Comparison of ENCODE assay signal across 16 cellular contexts in genomic region chr9:136293476-136294077, GRCh38. TPM values are rescaled to one million over a fixed set of nuclear protein-coding genes. Genes with fewer than 3 reads are reported as not detected.
A peak's percentile ranks its signal among the peaks of the same experiment; 100 is the strongest.
DNase-seq lines count a peak whose midpoint lies in the region; ATAC-seq, FAIRE-seq and TF ChIP-seq lines count a peak whose summit lies in the region.
"Had no signal": no experiment of that assay in that cellular context is flagged by ENCODE, and none has a peak within 500 bp of the region (broad histone marks: within the 10 kb centered on the region; RNA-seq: fewer than 3 reads in every experiment).

No MANE protein-coding gene starts in this region.

- H3K27me3 ChIP-seq in HepG2 (ENCODE audit: control insufficient read depth in 1 of 2, insufficient read depth in 2 of 2, low read length in 2 of 2) (peaks cover 14 to 45% of the 10 kb centered on the region in 2 experiments), right lobe of liver (no peaks in the 10 kb centered on the region), GM12878 (replicated peaks in 1 of 2; ENCODE audit: control insufficient read depth in 2 of 2, insufficient read depth in 2 of 2, low read length in 1 of 2) (no peaks in the 10 kb centered on the region), mesendoderm (ENCODE audit: insufficient read depth, low read length, poor library complexity) (no peaks in the 10 kb centered on the region)
- H3K27me3 ChIP-seq: BLaER1 treated with 17β-estradiol and CSF1 and Interleukin-3, amounts not matched to agents 10 nM and 100 nM had no signal

- H3K4me2 ChIP-seq in HepG2 (ENCODE audit: low read depth, low read length) (no peak overlapping the region), GM12878 (ENCODE audit: control insufficient read depth, insufficient read depth) (no peak overlapping the region), mesendoderm (ENCODE audit: low read length) (no peak overlapping the region)
- H3K4me2 ChIP-seq: BLaER1 treated with 17β-estradiol and CSF1 and Interleukin-3, amounts not matched to agents 10 nM and 100 nM; KMS-11 had no signal

- H3K9ac ChIP-seq in HepG2 (ENCODE audit: insufficient read depth, low read depth, low read length) (no peak overlapping the region), GM12878 (ENCODE audit: control insufficient read depth, insufficient read depth, low read length) (no peak overlapping the region), mesendoderm (ENCODE audit: low read length) (no peak overlapping the region)
- H3K9ac ChIP-seq: BLaER1 treated with 17β-estradiol and CSF1 and Interleukin-3, amounts not matched to agents 10 nM and 100 nM; KMS-11 had no signal

- TF ChIP-seq EP300 in HepG2 (IDR thresholded peaks at IDR 0.05; ENCODE audit: low read depth in 2 of 2, low read length in 2 of 2) (no peak), HepG2 (CRISPR knock-in tag; IDR thresholded peaks at IDR 0.05; ENCODE audit: borderline replicate concordance) (no peak), GM12878 (IDR thresholded peaks at IDR 0.05; ENCODE audit: borderline replicate concordance in 1 of 2, control insufficient read depth in 1 of 2, low read depth in 2 of 2, low read length in 2 of 2) (no peak)

- H2AK5ac ChIP-seq in mesendoderm (ENCODE audit: low read length) = no peak overlapping the region

- FAIRE-seq in HepG2 (lab: Jason Lieb, UNC) = no peak
- no peak for FAIRE-seq in GM12878 (lab: Jason Lieb, UNC)

- intact Hi-C loops in HepG2 (cut with micrococcal nuclease; ENCODE audit: unreplicated experiment) (no loop called here), right lobe of liver (cut with DNase I) (no loop called here), GM12878 (cut with micrococcal nuclease; ENCODE audit: unreplicated experiment) (no loop called here)

- H3K56ac ChIP-seq in mesendoderm (ENCODE audit: low read length) = no peak overlapping the region

- H3K23ac ChIP-seq in mesendoderm (ENCODE audit: low read length) = no peak overlapping the region

- no peak overlapping the region for H2AFZ ChIP-seq in HepG2 (ENCODE audit: low read length)
- H2AFZ ChIP-seq in GM12878 (ENCODE audit: control insufficient read depth, low read depth, low read length) = no peak overlapping the region

- no peaks in the 10 kb centered on the region for H4K20me1 ChIP-seq in HepG2 (ENCODE audit: insufficient read depth, low read length)
- no peaks in the 10 kb centered on the region for H4K20me1 ChIP-seq in GM12878 (ENCODE audit: control insufficient read depth, insufficient read depth)

- TF ChIP-seq POLR2A in HepG2 (IDR thresholded peaks at IDR 0.05; ENCODE audit: insufficient read depth in 1 of 2, low read depth in 2 of 2, low read length in 2 of 2) (no peak), right lobe of liver (IDR thresholded peaks at IDR 0.05) (no peak), GM12878 (IDR thresholded peaks at IDR 0.05; ENCODE audit: low read depth, low read length) (no peak)

- 53% methylated on average over 14 of the region's 14 CpGs for WGBS in HepG2 (ENCODE audit: low lambda C conversion rate)
- 87% methylated on average over 14 of the region's 14 CpGs for WGBS in right lobe of liver (ENCODE audit: insufficient coverage, low coverage, low lambda C conversion rate, missing lambda C conversion rate)
- 47% methylated on average over 14 of the region's 14 CpGs for WGBS in GM12878 (ENCODE audit: insufficient coverage, insufficient replicate concordance, low lambda C conversion rate, missing lambda C conversion rate)
- WGBS in mesendoderm (ENCODE audit: extremely low coverage, insufficient coverage, low lambda C conversion rate) = 100% methylated on average over 5 of the region's 14 CpGs

- RAD21 ChIA-PET in GM12878 (lab: Charles Lee; ENCODE audit: unreplicated experiment) = no interaction called here

- no peak overlapping the region for H4K5ac ChIP-seq in mesendoderm (ENCODE audit: low read length)

- no peak for DNase-seq in HepG2 (ENCODE audit: low spot score)
- DNase-seq in right lobe of liver = no peak
- DNase-seq in GM12878 (ENCODE audit: low read depth, low spot score) = no peak
- no peak for DNase-seq in mesendoderm
- DNase-seq in stimulated activated CD4-positive, alpha-beta T cell treated with anti-CD3 and anti-CD28 coated beads, Interleukin-4, amount 100 ng/mL, for 1 hour = no peak
- no peak for DNase-seq in DMS79 treated with DMSO at 0.1 percent for 48 hours (lab: John Stamatoyannopoulos, UW)
- no peak for DNase-seq in NCI-H524 treated with DMSO at 0.1 percent for 48 hours (lab: John Stamatoyannopoulos, UW)
- DNase-seq: ACHN; CD4-positive, CD25-positive, alpha-beta regulatory T cell; GOT3; HCEC 1CT had no signal

- H3K4me1 ChIP-seq in HepG2 (ENCODE audit: insufficient read depth, low read length) (peaks cover 50% of the 10 kb centered on the region), right lobe of liver (peaks cover 0 to 19% (median 8%) of the 10 kb centered on the region in 4 donors), GM12878 (ENCODE audit: control insufficient read depth, insufficient read depth, low read length) (no peaks in the 10 kb centered on the region), mesendoderm (ENCODE audit: control insufficient read depth, low read depth, low read length) (no peaks in the 10 kb centered on the region)

- CTCF ChIA-PET in HepG2 (lab: Yijun Ruan, JAX; ENCODE audit: low intra/inter-chr PET ratio, low total read pairs) = no interaction called here
- CTCF ChIA-PET in GM12878 (lab: Yijun Ruan, JAX) = no interaction called here

- no peak overlapping the region for H3K27ac ChIP-seq in HepG2 (ENCODE audit: extremely low read length, insufficient read depth, low read length)
- H3K27ac ChIP-seq in right lobe of liver = no peak overlapping the region
- no peak overlapping the region for H3K27ac ChIP-seq in GM12878 (ENCODE audit: control insufficient read depth, insufficient read depth)
- H3K27ac ChIP-seq in mesendoderm (ENCODE audit: low read depth, low read length) = no peak overlapping the region
- H3K27ac ChIP-seq: BLaER1 treated with 17β-estradiol and CSF1 and Interleukin-3, amounts not matched to agents 10 nM and 100 nM; HL-60; KMS-11 had no signal

- no peak overlapping the region for H4K8ac ChIP-seq in mesendoderm (ENCODE audit: low read depth, low read length)

- H3K18ac ChIP-seq in mesendoderm (ENCODE audit: low read length) = no peak overlapping the region

- POLR2A ChIA-PET in HepG2 (lab: Yijun Ruan, JAX) (no interaction called here), GM12878 (lab: Charles Lee) (no interaction called here)

- TF ChIP-seq CTCF in HepG2 (CRISPR knock-in tag; IDR thresholded peaks at IDR 0.05) = no peak
- no peak for TF ChIP-seq CTCF in right lobe of liver (IDR thresholded peaks at IDR 0.05)
- TF ChIP-seq CTCF in GM12878 (IDR thresholded peaks at IDR 0.05 in 2 of 3, conservative IDR thresholded peaks at IDR 0.05 in 1 of 3; ENCODE audit: control insufficient read depth in 2 of 3, extremely low read depth in 1 of 3, insufficient read depth in 1 of 3, low read depth in 3 of 3, low read length in 3 of 3) = no peak

- BruUV-seq in HepG2 (replicated peaks; lab: Mats Ljungman, UMichigan) (no TSS peak), GM12878 (replicated peaks; lab: Mats Ljungman, UMichigan) (no TSS peak)

- H3K79me2 ChIP-seq in HepG2 (ENCODE audit: insufficient read depth, low read length) = no peaks in the 10 kb centered on the region
- no peaks in the 10 kb centered on the region for H3K79me2 ChIP-seq in GM12878 (ENCODE audit: control insufficient read depth, insufficient read depth, low read length)
- H3K79me2 ChIP-seq in mesendoderm (ENCODE audit: control insufficient read depth, insufficient read depth, low read length) = no peaks in the 10 kb centered on the region

- H2BK120ac ChIP-seq in mesendoderm (ENCODE audit: low read depth, low read length) = no peak overlapping the region

- no peak overlapping the region for H2BK15ac ChIP-seq in mesendoderm (replicated peaks; ENCODE audit: low read depth)

- H3K36me3 ChIP-seq in HepG2 (replicated peaks in 1 of 2; ENCODE audit: control insufficient read depth in 1 of 2, insufficient read depth in 2 of 2, low read length in 2 of 2) (no peaks in the 10 kb centered on the region), right lobe of liver (no peaks in the 10 kb centered on the region), GM12878 (ENCODE audit: control insufficient read depth in 2 of 2, insufficient read depth in 2 of 2, low read length in 1 of 2) (no peaks in the 10 kb centered on the region), mesendoderm (ENCODE audit: control insufficient read depth, insufficient read depth, low read length) (no peaks in the 10 kb centered on the region)
- H3K36me3 ChIP-seq: BLaER1 treated with 17β-estradiol and CSF1 and Interleukin-3, amounts not matched to agents 10 nM and 100 nM had no signal

- SMC1A ChIA-PET in GM12878 (lab: Charles Lee; ENCODE audit: uncharacterized antibody, unreplicated experiment) = no interaction called here

- H3K4ac ChIP-seq in mesendoderm (ENCODE audit: low read depth, low read length) = no peak overlapping the region

- TF ChIP-seq RAD21 in HepG2 (CRISPR knock-in tag; IDR thresholded peaks at IDR 0.05) = no peak
- TF ChIP-seq RAD21 in GM12878 (IDR thresholded peaks at IDR 0.05; ENCODE audit: insufficient read depth, low read depth, low read length) = no peak

- no peaks in the 10 kb centered on the region for H3K79me1 ChIP-seq in mesendoderm (ENCODE audit: low read length)

- H2BK5ac ChIP-seq in mesendoderm (ENCODE audit: low read length) = no peak overlapping the region

- ATAC-seq in HepG2 (no peak), right lobe of liver (no peak), GM12878 (no peak)

- H3K4me3 ChIP-seq in HepG2 (replicated peaks in 1 of 3; ENCODE audit: insufficient read depth in 1 of 3, low read depth in 2 of 3, low read length in 3 of 3) (no peak overlapping the region), right lobe of liver (no peak overlapping the region), GM12878 (no peak overlapping the region), mesendoderm (ENCODE audit: low read length) (peak overlapping the region; percentile 26)
- H3K4me3 ChIP-seq: BLaER1 treated with 17β-estradiol and CSF1 and Interleukin-3, amounts not matched to agents 10 nM and 100 nM had no signal

- H3K9me3 ChIP-seq in HepG2 (ENCODE audit: low read length) (no peaks in the 10 kb centered on the region), right lobe of liver (no peaks in the 10 kb centered on the region), GM12878 (replicated peaks; ENCODE audit: control insufficient read depth, insufficient read depth, low read length) (no peaks in the 10 kb centered on the region; the same call in 2 of the 3 replicates)

- in situ Hi-C loops in HepG2 (cut with HindIII; ENCODE audit: extremely low pct_ligation_motif_present, low pct_unique_long_range_greater_than_20kb) = no loop called here
- in situ Hi-C loops in GM12878 (cut with MboI) = no loop called here

RNA-seq across cellular contexts. Expression of gene CCDC187, which starts 10.3 kb away (rescaled TPM):
- 0.13 TPM in 1 of 2 replicates, not detected in the other for total RNA-seq in HepG2 (2016; rRNA removed; fragmentation: Illumina TruSeq; extraction: Trizol)
- not detected in 2 replicates for total RNA-seq in HepG2 (2016; cell fraction: cytosol; rRNA removed; fragmentation: Illumina TruSeq; extraction: Trizol; ENCODE audit: low read depth)
- total RNA-seq in HepG2 (2016; cell fraction: insoluble cytoplasmic fraction; rRNA removed; fragmentation: Illumina TruSeq; extraction: Trizol) = 0.09 TPM in 1 of 2 replicates, not detected in the other
- total RNA-seq in HepG2 (2016; cell fraction: membrane; rRNA removed; fragmentation: Illumina TruSeq; extraction: Trizol) = 0.10 TPM in 1 of 2 replicates, not detected in the other
- total RNA-seq in HepG2 (2016; cell fraction: nucleus; rRNA removed; fragmentation: Illumina TruSeq; extraction: Trizol) = 0.16 and 0.28 TPM in 2 replicates
- 0.03 and 0.09 TPM in 2 replicates for polyA plus RNA-seq in HepG2 (2011; rRNA removed)
- polyA plus RNA-seq in HepG2 (2011; cell fraction: cytosol; rRNA removed) = 0.01 and 0.03 TPM in 2 replicates
- 0.45 and 0.48 TPM in 2 replicates for polyA plus RNA-seq in HepG2 (2011; cell fraction: nucleus; rRNA removed)
- polyA plus RNA-seq in HepG2 (2012) = 0.04 TPM in 1 of 2 replicates, not detected in the other
- polyA plus RNA-seq in HepG2 (2016; cell fraction: cytosol; fragmentation: Illumina TruSeq; extraction: Trizol; ENCODE audit: low read depth) = not detected in 2 replicates
- not detected in 2 replicates for polyA plus RNA-seq in HepG2 (2016; cell fraction: insoluble cytoplasmic fraction; fragmentation: Illumina TruSeq; extraction: Trizol; ENCODE audit: low read depth)
- polyA plus RNA-seq in HepG2 (2016; cell fraction: membrane; fragmentation: Illumina TruSeq; extraction: Trizol; ENCODE audit: low read depth) = 0.08 TPM in 1 of 2 replicates, not detected in the other
- polyA plus RNA-seq in HepG2 (2016; cell fraction: nucleus; fragmentation: Illumina TruSeq; extraction: Trizol; ENCODE audit: insufficient read depth, low read depth) = 0.14 and 0.17 TPM in 2 replicates
- polyA minus RNA-seq in HepG2 (2011; rRNA and poly(A)+ RNA removed; ENCODE audit: low replicate concordance) = 0.20 and 0.49 TPM in 2 replicates
- polyA minus RNA-seq in HepG2 (2011; cell fraction: cytosol; rRNA and poly(A)+ RNA removed) = not detected in 2 replicates
- polyA minus RNA-seq in HepG2 (2011; cell fraction: nucleus; rRNA and poly(A)+ RNA removed) = 0.39 and 0.50 TPM in 2 replicates
- total RNA-seq in right lobe of liver = under 1 TPM in 3 of 6 experiments, not detected in 3; 0.09 to 0.80 (median 0.62) TPM
- 0.13 TPM in 1 of 2 replicates, not detected in the other for total RNA-seq in GM12878 (2013; cell fraction: nucleolus; rRNA removed)
- 0.11 and 0.23 TPM in 2 replicates for total RNA-seq in GM12878 (2014; rRNA removed)
- total RNA-seq in GM12878 (2014; rRNA removed; fragmentation: Illumina TruSeq; extraction: Trizol) = not detected in 2 replicates
- total RNA-seq in GM12878 (2021) = 0.08 TPM in 1 of 2 replicates, not detected in the other
- polyA plus RNA-seq in GM12878 (2011; ENCODE audit: low read depth) = not detected
- polyA plus RNA-seq in GM12878 (2011; rRNA removed) = 0.01 and 0.04 TPM in 2 replicates
- polyA plus RNA-seq in GM12878 (2011; cell fraction: cytosol; rRNA removed) = 0.02 and 0.04 TPM in 2 replicates
- polyA plus RNA-seq in GM12878 (2011; cell fraction: nucleus; rRNA removed) = 0.29 and 0.49 TPM in 2 replicates
- polyA plus RNA-seq in GM12878 (2012) = 0.01 TPM in 1 of 2 replicates, not detected in the other
- polyA plus RNA-seq in GM12878 (2014; fragmentation: Illumina TruSeq; extraction: Trizol) = not detected in 2 replicates
- polyA plus RNA-seq in GM12878 (2014; fragmentation: Nextera tagmentation; extraction: Ambion mirVana) = not detected
- not detected in 2 replicates for polyA plus RNA-seq in GM12878 (2014; rRNA removed)
- under 1 TPM in 1 of 2 experiments, not detected in 1; 0.04 TPM for polyA plus RNA-seq in GM12878 (2016; fragmentation: Nextera tagmentation; extraction: Ambion mirVana)
- 0.26 TPM in 1 of 2 replicates, not detected in the other for polyA minus RNA-seq in GM12878 (2011; rRNA and poly(A)+ RNA removed)
- not detected in 2 replicates for polyA minus RNA-seq in GM12878 (2011; cell fraction: cytosol; rRNA and poly(A)+ RNA removed)
- polyA minus RNA-seq in GM12878 (2011; cell fraction: nucleus; rRNA and poly(A)+ RNA removed) = 0.24 and 0.38 TPM in 2 replicates
- polyA plus RNA-seq in mesendoderm (2013, experiment 1 of 2) = under 0.01 TPM
- polyA plus RNA-seq in mesendoderm (2013, experiment 2 of 2) = under 0.01 TPM
- total RNA-seq: CD4-positive, CD25-positive, alpha-beta regulatory T cell; Daoy had no signal
- polyA plus RNA-seq: CD4-positive, CD25-positive, alpha-beta regulatory T cell had no signal

RNA-seq across cellular contexts. Expression of gene GPSM1, which starts 33.8 kb away (rescaled TPM):
- total RNA-seq in HepG2 (2016; rRNA removed; fragmentation: Illumina TruSeq; extraction: Trizol) (0.59 and 1.0 TPM in 2 replicates), right lobe of liver (1 to 10 TPM; 1.3 to 4.8 (median 4.1) TPM), GM12878 (2014; rRNA removed) (not detected in 2 replicates), GM12878 (2014; rRNA removed; fragmentation: Illumina TruSeq; extraction: Trizol) (not detected in 2 replicates), GM12878 (2021) (0.10 TPM in 1 of 2 replicates, not detected in the other)
- total RNA-seq in HepG2 (2016; cell fraction: cytosol; rRNA removed; fragmentation: Illumina TruSeq; extraction: Trizol; ENCODE audit: low read depth) = 0.26 and 0.30 TPM in 2 replicates
- total RNA-seq in HepG2 (2016; cell fraction: insoluble cytoplasmic fraction; rRNA removed; fragmentation: Illumina TruSeq; extraction: Trizol) = 0.55 and 1.1 TPM in 2 replicates
- total RNA-seq in HepG2 (2016; cell fraction: membrane; rRNA removed; fragmentation: Illumina TruSeq; extraction: Trizol) = 0.53 and 0.72 TPM in 2 replicates
- 0.72 and 0.81 TPM in 2 replicates for total RNA-seq in HepG2 (2016; cell fraction: nucleus; rRNA removed; fragmentation: Illumina TruSeq; extraction: Trizol)
- polyA plus RNA-seq in HepG2 (2011; rRNA removed) (2.4 and 3.4 TPM in 2 replicates), GM12878 (2011; rRNA removed) (0.04 and 0.10 TPM in 2 replicates), GM12878 (2014; fragmentation: Illumina TruSeq; extraction: Trizol) (not detected in 2 replicates), GM12878 (2014; fragmentation: Nextera tagmentation; extraction: Ambion mirVana) (not detected), GM12878 (2014; rRNA removed) (0.04 TPM in 2 replicates), GM12878 (2016; fragmentation: Nextera tagmentation; extraction: Ambion mirVana) (not detected)
- 1.6 and 2.7 TPM in 2 replicates for polyA plus RNA-seq in HepG2 (2011; cell fraction: cytosol; rRNA removed)
- polyA plus RNA-seq in HepG2 (2011; cell fraction: nucleus; rRNA removed) = 11.3 and 15.0 TPM in 2 replicates
- polyA plus RNA-seq in HepG2 (2012) = 1.2 and 1.6 TPM in 2 replicates
- 0.28 and 0.43 TPM in 2 replicates for polyA plus RNA-seq in HepG2 (2016; cell fraction: cytosol; fragmentation: Illumina TruSeq; extraction: Trizol; ENCODE audit: low read depth)
- 0.72 and 1.2 TPM in 2 replicates for polyA plus RNA-seq in HepG2 (2016; cell fraction: insoluble cytoplasmic fraction; fragmentation: Illumina TruSeq; extraction: Trizol; ENCODE audit: low read depth)
- polyA plus RNA-seq in HepG2 (2016; cell fraction: membrane; fragmentation: Illumina TruSeq; extraction: Trizol; ENCODE audit: low read depth) = 0.61 and 1.2 TPM in 2 replicates
- polyA plus RNA-seq in HepG2 (2016; cell fraction: nucleus; fragmentation: Illumina TruSeq; extraction: Trizol; ENCODE audit: insufficient read depth, low read depth) = 3.5 and 3.8 TPM in 2 replicates
- polyA minus RNA-seq in HepG2 (2011; rRNA and poly(A)+ RNA removed; ENCODE audit: low replicate concordance) = 2.9 and 5.8 TPM in 2 replicates
- 1.4 and 1.6 TPM in 2 replicates for polyA minus RNA-seq in HepG2 (2011; cell fraction: cytosol; rRNA and poly(A)+ RNA removed)
- polyA minus RNA-seq in HepG2 (2011; cell fraction: nucleus; rRNA and poly(A)+ RNA removed) = 1.7 TPM in 2 replicates
- total RNA-seq in GM12878 (2013; cell fraction: nucleolus; rRNA removed) = 0.98 and 1.7 TPM in 2 replicates
- not detected for polyA plus RNA-seq in GM12878 (2011; ENCODE audit: low read depth)
- polyA plus RNA-seq in GM12878 (2011; cell fraction: cytosol; rRNA removed) = 0.12 and 0.15 TPM in 2 replicates
- 0.61 and 1.2 TPM in 2 replicates for polyA plus RNA-seq in GM12878 (2011; cell fraction: nucleus; rRNA removed)
- polyA plus RNA-seq in GM12878 (2012) = 0.14 and 0.19 TPM in 2 replicates
- polyA minus RNA-seq in GM12878 (2011; rRNA and poly(A)+ RNA removed) = 0.10 TPM in 1 of 2 replicates, not detected in the other
- 0.67 TPM in 1 of 2 replicates, not detected in the other for polyA minus RNA-seq in GM12878 (2011; cell fraction: cytosol; rRNA and poly(A)+ RNA removed)
- 0.29 and 0.48 TPM in 2 replicates for polyA minus RNA-seq in GM12878 (2011; cell fraction: nucleus; rRNA and poly(A)+ RNA removed)
- 8.2 TPM for polyA plus RNA-seq in mesendoderm (2013, experiment 1 of 2)
- polyA plus RNA-seq in mesendoderm (2013, experiment 2 of 2) = 8.6 TPM
- polyA plus RNA-seq: IgD-negative memory B cell had no signal

RNA-seq across cellular contexts. Expression of gene QSOX2, which starts 48.0 kb away (rescaled TPM):
- 10.1 and 27.1 TPM in 2 replicates for total RNA-seq in HepG2 (2016; rRNA removed; fragmentation: Illumina TruSeq; extraction: Trizol)
- total RNA-seq in HepG2 (2016; cell fraction: cytosol; rRNA removed; fragmentation: Illumina TruSeq; extraction: Trizol; ENCODE audit: low read depth) = 2.0 and 2.2 TPM in 2 replicates
- 9.0 and 27.0 TPM in 2 replicates for total RNA-seq in HepG2 (2016; cell fraction: insoluble cytoplasmic fraction; rRNA removed; fragmentation: Illumina TruSeq; extraction: Trizol)
- total RNA-seq in HepG2 (2016; cell fraction: membrane; rRNA removed; fragmentation: Illumina TruSeq; extraction: Trizol) = 4.9 and 5.5 TPM in 2 replicates
- 29.4 and 33.0 TPM in 2 replicates for total RNA-seq in HepG2 (2016; cell fraction: nucleus; rRNA removed; fragmentation: Illumina TruSeq; extraction: Trizol)
- 36.4 and 42.1 TPM in 2 replicates for polyA plus RNA-seq in HepG2 (2011; rRNA removed)
- polyA plus RNA-seq in HepG2 (2011; cell fraction: cytosol; rRNA removed) = 18.1 and 19.6 TPM in 2 replicates
- polyA plus RNA-seq in HepG2 (2011; cell fraction: nucleus; rRNA removed) = 53.2 and 71.8 TPM in 2 replicates
- 28.3 and 37.6 TPM in 2 replicates for polyA plus RNA-seq in HepG2 (2012)
- polyA plus RNA-seq in HepG2 (2016; cell fraction: cytosol; fragmentation: Illumina TruSeq; extraction: Trizol; ENCODE audit: low read depth) = 1.3 and 1.4 TPM in 2 replicates
- 8.1 and 10.4 TPM in 2 replicates for polyA plus RNA-seq in HepG2 (2016; cell fraction: insoluble cytoplasmic fraction; fragmentation: Illumina TruSeq; extraction: Trizol; ENCODE audit: low read depth)
- polyA plus RNA-seq in HepG2 (2016; cell fraction: membrane; fragmentation: Illumina TruSeq; extraction: Trizol; ENCODE audit: low read depth) = 2.5 and 3.2 TPM in 2 replicates
- 56.3 and 58.3 TPM in 2 replicates for polyA plus RNA-seq in HepG2 (2016; cell fraction: nucleus; fragmentation: Illumina TruSeq; extraction: Trizol; ENCODE audit: insufficient read depth, low read depth)
- 28.3 and 40.5 TPM in 2 replicates for polyA minus RNA-seq in HepG2 (2011; rRNA and poly(A)+ RNA removed; ENCODE audit: low replicate concordance)
- 18.7 and 20.4 TPM in 2 replicates for polyA minus RNA-seq in HepG2 (2011; cell fraction: cytosol; rRNA and poly(A)+ RNA removed)
- polyA minus RNA-seq in HepG2 (2011; cell fraction: nucleus; rRNA and poly(A)+ RNA removed) = 26.1 and 26.5 TPM in 2 replicates
- 1 to 10 TPM; 2.9 to 8.7 (median 6.4) TPM for total RNA-seq in right lobe of liver
- total RNA-seq in GM12878 (2013; cell fraction: nucleolus; rRNA removed) = 31.6 and 38.4 TPM in 2 replicates
- total RNA-seq in GM12878 (2014; rRNA removed) = 9.0 and 10.1 TPM in 2 replicates
- 7.1 and 7.8 TPM in 2 replicates for total RNA-seq in GM12878 (2014; rRNA removed; fragmentation: Illumina TruSeq; extraction: Trizol)
- total RNA-seq in GM12878 (2021) = 15.8 and 16.1 TPM in 2 replicates
- polyA plus RNA-seq in GM12878 (2011; ENCODE audit: low read depth) = 4.2 TPM
- polyA plus RNA-seq in GM12878 (2011; rRNA removed) = 11.4 and 15.4 TPM in 2 replicates
- 9.9 and 11.1 TPM in 2 replicates for polyA plus RNA-seq in GM12878 (2011; cell fraction: cytosol; rRNA removed)
- 51.1 and 55.5 TPM in 2 replicates for polyA plus RNA-seq in GM12878 (2011; cell fraction: nucleus; rRNA removed)
- polyA plus RNA-seq in GM12878 (2012) = 8.4 and 10.9 TPM in 2 replicates
- 7.2 and 9.3 TPM in 2 replicates for polyA plus RNA-seq in GM12878 (2014; fragmentation: Illumina TruSeq; extraction: Trizol)
- 1 to 10 TPM in 1 of 2 experiments, under 1 TPM in 1; 0.34 to 1.5 TPM for polyA plus RNA-seq in GM12878 (2014; fragmentation: Nextera tagmentation; extraction: Ambion mirVana)
- 13.1 and 15.1 TPM in 2 replicates for polyA plus RNA-seq in GM12878 (2014; rRNA removed)
- 1 to 10 TPM in 1 of 2 experiments, under 1 TPM in 1; 0.45 to 2.1 TPM for polyA plus RNA-seq in GM12878 (2016; fragmentation: Nextera tagmentation; extraction: Ambion mirVana)
- 8.7 and 10.6 TPM in 2 replicates for polyA minus RNA-seq in GM12878 (2011; rRNA and poly(A)+ RNA removed)
- 3.5 and 4.1 TPM in 2 replicates for polyA minus RNA-seq in GM12878 (2011; cell fraction: cytosol; rRNA and poly(A)+ RNA removed)
- 8.6 and 11.9 TPM in 2 replicates for polyA minus RNA-seq in GM12878 (2011; cell fraction: nucleus; rRNA and poly(A)+ RNA removed)
- 11.2 TPM for polyA plus RNA-seq in mesendoderm (2013, experiment 1 of 2)
- 11.3 TPM for polyA plus RNA-seq in mesendoderm (2013, experiment 2 of 2)

Comparison
In these comparisons a context has a peak if more than half of its experiments do, and no peak if none do; other contexts are left out.
1. Of the 75 proteins assayed by ChIP-seq in both HepG2 and GM12878: peak only in HepG2: IKZF1; only in GM12878: BCL3 and PBX3; in both: none; in neither: 72.